Comparison of ENCODE assay signal across 8 cellular contexts in genomic region chr4:48269861-48270515, GRCh38. TPM values are rescaled to one million over a fixed set of nuclear protein-coding genes. Genes with fewer than 3 reads are reported as not detected.
DNase-seq lines count a peak whose midpoint lies in the region; ATAC-seq and TF ChIP-seq lines count a peak whose summit lies in the region.

No MANE protein-coding gene starts in this region.

- DNase-seq in ACHN, result peak; percentile 88
- peak; percentile 86 for DNase-seq in NCI-H2196 treated with DMSO at 0.1 percent for 48 hours (lab: John Stamatoyannopoulos, UW; ENCODE audit: unreplicated experiment)
- DNase-seq in activated CD4-positive, CD25-positive, alpha-beta regulatory T cell (lab: John Stamatoyannopoulos, UW), result peak; percentile 71 to 86 (median 76)
- DNase-seq in central memory CD8-positive, alpha-beta T cell (ENCODE audit: low spot score in 2 of 2), result peak; percentile 68 to 73
- no peak for DNase-seq in kidney epithelial cell (ENCODE audit: low read depth)
- DNase-seq in stimulated activated CD4-positive, alpha-beta T cell treated with anti-CD3 and anti-CD28 coated beads, Interleukin-15, amount 100 ng/mL, for 48 hours (ENCODE audit: low read depth in 2 of 2), result peak; percentile 83 to 92

- H3K27ac Mint-ChIP-seq in central memory CD8-positive, alpha-beta T cell (ENCODE audit: low read depth), result peak overlapping the region; percentile 38

- no peaks in the 10 kb centered on the region for H3K36me3 ChIP-seq in kidney epithelial cell (ENCODE audit: control insufficient read depth, insufficient read depth, low read length)

- in situ Hi-C loops in ACHN (cut with HindIII; ENCODE audit: low pct_ligation_motif_present, low pct_unique_long_range_greater_than_20kb, low sequenced_read_pairs), result no loop called here

- peak overlapping the region; percentile 95 for H3K4me3 ChIP-seq in kidney epithelial cell (ENCODE audit: low read depth, low read length)

- no peaks in the 10 kb centered on the region for H3K27me3 Mint-ChIP-seq in central memory CD8-positive, alpha-beta T cell

- TF ChIP-seq CTCF in kidney epithelial cell (IDR thresholded peaks at IDR 0.05; ENCODE audit: insufficient read depth, low read length, poor library complexity, severe bottlenecking), result peak; percentile 32

- peaks cover 6% of the 10 kb centered on the region for H3K36me3 Mint-ChIP-seq in central memory CD8-positive, alpha-beta T cell (ENCODE audit: insufficient read depth)

- no peaks in the 10 kb centered on the region for H3K27me3 ChIP-seq in kidney epithelial cell (ENCODE audit: control insufficient read depth, insufficient read depth, low read length)

- peak overlapping the region; percentile 90 for H3K4me3 Mint-ChIP-seq in central memory CD8-positive, alpha-beta T cell

- peaks cover 7% of the 10 kb centered on the region for H3K4me1 Mint-ChIP-seq in central memory CD8-positive, alpha-beta T cell

- no peaks in the 10 kb centered on the region for H3K9me3 Mint-ChIP-seq in central memory CD8-positive, alpha-beta T cell

- peak; percentile 57 for ATAC-seq in GM18520 (IDR thresholded peaks at IDR 0.05; ENCODE audit: unreplicated experiment)
- ATAC-seq in HG03060 (IDR thresholded peaks at IDR 0.05; ENCODE audit: low read depth, unreplicated experiment), result peak; percentile 49
- peak; percentile 84 for ATAC-seq in central memory CD8-positive, alpha-beta T cell (replicated peaks; ENCODE audit: extremely low read depth, poor library complexity, severe bottlenecking)

RNA-seq across cellular contexts. Expression of gene TEC, which starts 0.3 kb away (rescaled TPM):
- total RNA-seq in kidney epithelial cell, result 1.8 and 3.2 TPM in 2 replicates
